Comparison of ENCODE assay signal across 1 cellular context in genomic region chr3:184016169-184016570, GRCh38.
TF ChIP-seq lines count a peak whose summit lies in the region.

No MANE protein-coding gene starts in this region.

TF ChIP-seq in K562, 482 proteins besides CTCF, POLR2A, EP300 and RAD21 (continued from another document):
- TF ChIP-seq, protein P1, sequence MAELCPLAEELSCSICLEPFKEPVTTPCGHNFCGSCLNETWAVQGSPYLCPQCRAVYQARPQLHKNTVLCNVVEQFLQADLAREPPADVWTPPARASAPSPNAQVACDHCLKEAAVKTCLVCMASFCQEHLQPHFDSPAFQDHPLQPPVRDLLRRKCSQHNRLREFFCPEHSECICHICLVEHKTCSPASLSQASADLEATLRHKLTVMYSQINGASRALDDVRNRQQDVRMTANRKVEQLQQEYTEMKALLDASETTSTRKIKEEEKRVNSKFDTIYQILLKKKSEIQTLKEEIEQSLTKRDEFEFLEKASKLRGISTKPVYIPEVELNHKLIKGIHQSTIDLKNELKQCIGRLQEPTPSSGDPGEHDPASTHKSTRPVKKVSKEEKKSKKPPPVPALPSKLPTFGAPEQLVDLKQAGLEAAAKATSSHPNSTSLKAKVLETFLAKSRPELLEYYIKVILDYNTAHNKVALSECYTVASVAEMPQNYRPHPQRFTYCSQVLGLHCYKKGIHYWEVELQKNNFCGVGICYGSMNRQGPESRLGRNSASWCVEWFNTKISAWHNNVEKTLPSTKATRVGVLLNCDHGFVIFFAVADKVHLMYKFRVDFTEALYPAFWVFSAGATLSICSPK (IDR thresholded peaks at IDR 0.05; ENCODE audit: borderline replicate concordance) = no peak
- no peak for TF ChIP-seq KDM2B (CRISPR knock-in tag; IDR thresholded peaks at IDR 0.05)
- TF ChIP-seq STAG1 (CRISPR knock-in tag; IDR thresholded peaks at IDR 0.05; ENCODE audit: borderline replicate concordance) = no peak
- no peak for TF ChIP-seq ZNF274 (IDR thresholded peaks at IDR 0.05; ENCODE audit: borderline replicate concordance, low read depth, low read length)
- TF ChIP-seq CSDE1 (IDR thresholded peaks at IDR 0.05) = no peak
- no peak for TF ChIP-seq ZNF717 (CRISPR knock-in tag; IDR thresholded peaks at IDR 0.05)
- no peak; the same call in 1 of the 2 replicates for TF ChIP-seq CTBP1 (IDR thresholded peaks at IDR 0.05; ENCODE audit: borderline replicate concordance)
- TF ChIP-seq HDAC1 (IDR thresholded peaks at IDR 0.05) = peak in 1 of 2 experiments; percentile 12; a peak in 1 of 4 replicates
- no peak for TF ChIP-seq CREB3L1 (IDR thresholded peaks at IDR 0.05; ENCODE audit: borderline replicate concordance, low read depth)
- peak; percentile 43; the same call in 1 of the 2 replicates for TF ChIP-seq MXI1 (IDR thresholded peaks at IDR 0.05; ENCODE audit: low read depth, low read length)
- TF ChIP-seq ZSCAN29 (IDR thresholded peaks at IDR 0.05) = no peak
- TF ChIP-seq CREB1 (IDR thresholded peaks at IDR 0.05) = no peak
- no peak for TF ChIP-seq CREB1 (CRISPR knock-in tag; IDR thresholded peaks at IDR 0.05)
- TF ChIP-seq MLX (CRISPR knock-in tag; conservative IDR thresholded peaks at IDR 0.05) = no peak
- TF ChIP-seq, protein P2, sequence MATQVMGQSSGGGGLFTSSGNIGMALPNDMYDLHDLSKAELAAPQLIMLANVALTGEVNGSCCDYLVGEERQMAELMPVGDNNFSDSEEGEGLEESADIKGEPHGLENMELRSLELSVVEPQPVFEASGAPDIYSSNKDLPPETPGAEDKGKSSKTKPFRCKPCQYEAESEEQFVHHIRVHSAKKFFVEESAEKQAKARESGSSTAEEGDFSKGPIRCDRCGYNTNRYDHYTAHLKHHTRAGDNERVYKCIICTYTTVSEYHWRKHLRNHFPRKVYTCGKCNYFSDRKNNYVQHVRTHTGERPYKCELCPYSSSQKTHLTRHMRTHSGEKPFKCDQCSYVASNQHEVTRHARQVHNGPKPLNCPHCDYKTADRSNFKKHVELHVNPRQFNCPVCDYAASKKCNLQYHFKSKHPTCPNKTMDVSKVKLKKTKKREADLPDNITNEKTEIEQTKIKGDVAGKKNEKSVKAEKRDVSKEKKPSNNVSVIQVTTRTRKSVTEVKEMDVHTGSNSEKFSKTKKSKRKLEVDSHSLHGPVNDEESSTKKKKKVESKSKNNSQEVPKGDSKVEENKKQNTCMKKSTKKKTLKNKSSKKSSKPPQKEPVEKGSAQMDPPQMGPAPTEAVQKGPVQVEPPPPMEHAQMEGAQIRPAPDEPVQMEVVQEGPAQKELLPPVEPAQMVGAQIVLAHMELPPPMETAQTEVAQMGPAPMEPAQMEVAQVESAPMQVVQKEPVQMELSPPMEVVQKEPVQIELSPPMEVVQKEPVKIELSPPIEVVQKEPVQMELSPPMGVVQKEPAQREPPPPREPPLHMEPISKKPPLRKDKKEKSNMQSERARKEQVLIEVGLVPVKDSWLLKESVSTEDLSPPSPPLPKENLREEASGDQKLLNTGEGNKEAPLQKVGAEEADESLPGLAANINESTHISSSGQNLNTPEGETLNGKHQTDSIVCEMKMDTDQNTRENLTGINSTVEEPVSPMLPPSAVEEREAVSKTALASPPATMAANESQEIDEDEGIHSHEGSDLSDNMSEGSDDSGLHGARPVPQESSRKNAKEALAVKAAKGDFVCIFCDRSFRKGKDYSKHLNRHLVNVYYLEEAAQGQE (CRISPR knock-in tag; IDR thresholded peaks at IDR 0.05; ENCODE audit: low read depth) = no peak
- TF ChIP-seq, protein P3, sequence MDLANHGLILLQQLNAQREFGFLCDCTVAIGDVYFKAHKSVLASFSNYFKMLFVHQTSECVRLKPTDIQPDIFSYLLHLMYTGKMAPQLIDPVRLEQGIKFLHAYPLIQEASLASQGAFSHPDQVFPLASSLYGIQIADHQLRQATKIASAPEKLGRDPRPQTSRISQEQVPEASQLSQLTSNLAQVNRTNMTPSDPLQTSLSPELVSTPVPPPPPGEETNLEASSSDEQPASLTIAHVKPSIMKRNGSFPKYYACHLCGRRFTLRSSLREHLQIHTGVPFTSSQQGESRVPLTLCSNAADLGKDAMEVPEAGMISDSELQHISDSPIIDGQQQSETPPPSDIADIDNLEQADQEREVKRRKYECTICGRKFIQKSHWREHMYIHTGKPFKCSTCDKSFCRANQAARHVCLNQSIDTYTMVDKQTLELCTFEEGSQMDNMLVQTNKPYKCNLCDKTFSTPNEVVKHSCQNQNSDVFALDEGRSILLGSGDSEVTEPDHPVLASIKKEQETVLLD (IDR thresholded peaks at IDR 0.05) = peak; percentile 57; the same call in 1 of the 2 replicates
- TF ChIP-seq, protein P4, sequence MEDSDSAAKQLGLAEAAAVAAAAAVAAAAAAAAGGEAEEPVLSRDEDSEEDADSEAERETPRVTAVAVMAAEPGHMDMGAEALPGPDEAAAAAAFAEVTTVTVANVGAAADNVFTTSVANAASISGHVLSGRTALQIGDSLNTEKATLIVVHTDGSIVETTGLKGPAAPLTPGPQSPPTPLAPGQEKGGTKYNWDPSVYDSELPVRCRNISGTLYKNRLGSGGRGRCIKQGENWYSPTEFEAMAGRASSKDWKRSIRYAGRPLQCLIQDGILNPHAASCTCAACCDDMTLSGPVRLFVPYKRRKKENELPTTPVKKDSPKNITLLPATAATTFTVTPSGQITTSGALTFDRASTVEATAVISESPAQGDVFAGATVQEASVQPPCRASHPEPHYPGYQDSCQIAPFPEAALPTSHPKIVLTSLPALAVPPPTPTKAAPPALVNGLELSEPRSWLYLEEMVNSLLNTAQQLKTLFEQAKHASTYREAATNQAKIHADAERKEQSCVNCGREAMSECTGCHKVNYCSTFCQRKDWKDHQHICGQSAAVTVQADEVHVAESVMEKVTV (CRISPR knock-in tag; IDR thresholded peaks at IDR 0.05) = no peak
- no peak for TF ChIP-seq ZNF133 (CRISPR knock-in tag; IDR thresholded peaks at IDR 0.05)
- no peak for TF ChIP-seq ZNF134 (CRISPR knock-in tag; conservative IDR thresholded peaks at IDR 0.05)
- TF ChIP-seq, protein P5, sequence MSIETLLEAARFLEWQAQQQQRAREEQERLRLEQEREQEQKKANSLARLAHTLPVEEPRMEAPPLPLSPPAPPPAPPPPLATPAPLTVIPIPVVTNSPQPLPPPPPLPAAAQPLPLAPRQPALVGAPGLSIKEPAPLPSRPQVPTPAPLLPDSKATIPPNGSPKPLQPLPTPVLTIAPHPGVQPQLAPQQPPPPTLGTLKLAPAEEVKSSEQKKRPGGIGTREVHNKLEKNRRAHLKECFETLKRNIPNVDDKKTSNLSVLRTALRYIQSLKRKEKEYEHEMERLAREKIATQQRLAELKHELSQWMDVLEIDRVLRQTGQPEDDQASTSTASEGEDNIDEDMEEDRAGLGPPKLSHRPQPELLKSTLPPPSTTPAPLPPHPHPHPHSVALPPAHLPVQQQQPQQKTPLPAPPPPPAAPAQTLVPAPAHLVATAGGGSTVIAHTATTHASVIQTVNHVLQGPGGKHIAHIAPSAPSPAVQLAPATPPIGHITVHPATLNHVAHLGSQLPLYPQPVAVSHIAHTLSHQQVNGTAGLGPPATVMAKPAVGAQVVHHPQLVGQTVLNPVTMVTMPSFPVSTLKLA (conservative IDR thresholded peaks at IDR 0.05) = peak; percentile 60 to 66
- TF ChIP-seq THRAP3 (IDR thresholded peaks at IDR 0.05; ENCODE audit: borderline replicate concordance) = no peak
- no peak for TF ChIP-seq DACH1 (IDR thresholded peaks at IDR 0.05; ENCODE audit: partially characterized antibody)
- no peak for TF ChIP-seq TFAM (CRISPR knock-in tag; conservative IDR thresholded peaks at IDR 0.05)
- TF ChIP-seq TAL1 (IDR thresholded peaks at IDR 0.05) = 0 out of 2 replicates have a peak, but pooled peaks have one; percentile 15
- TF ChIP-seq SNRNP70 (optimal IDR thresholded peaks at IDR 0.05; ENCODE audit: low read depth, low read length) = no peak
- TF ChIP-seq NFYB (IDR thresholded peaks at IDR 0.05; ENCODE audit: extremely low read depth, insufficient read length) = no peak
- TF ChIP-seq ARID1B (IDR thresholded peaks at IDR 0.05) = peak; percentile 52; the same call in 1 of the 2 replicates
- TF ChIP-seq ZNF232 (CRISPR knock-in tag; IDR thresholded peaks at IDR 0.05) = no peak
- no peak for TF ChIP-seq MEF2A (IDR thresholded peaks at IDR 0.05; ENCODE audit: control insufficient read depth, low read depth, low read length)
- no peak for TF ChIP-seq SMAD2 (IDR thresholded peaks at IDR 0.05; ENCODE audit: low read depth, low read length)
- TF ChIP-seq ZNF584 (CRISPR knock-in tag; IDR thresholded peaks at IDR 0.05; ENCODE audit: low read depth) = no peak
- TF ChIP-seq ZNF217 (CRISPR knock-in tag; IDR thresholded peaks at IDR 0.05) = no peak
- TF ChIP-seq ZNF121 (CRISPR knock-in tag; conservative IDR thresholded peaks at IDR 0.05) = no peak
- TF ChIP-seq FUS (optimal IDR thresholded peaks at IDR 0.05; ENCODE audit: low read depth, low read length) = no peak
- no peak for TF ChIP-seq RB1 (IDR thresholded peaks at IDR 0.05; ENCODE audit: low read depth)
- TF ChIP-seq CBFB (CRISPR knock-in tag; IDR thresholded peaks at IDR 0.05) = no peak
- TF ChIP-seq EHMT2 (IDR thresholded peaks at IDR 0.05) = 0 out of 2 replicates have a peak, but pooled peaks have one; percentile 33
- no peak for TF ChIP-seq NFE2 (IDR thresholded peaks at IDR 0.05; ENCODE audit: low read depth)
- peak; percentile 13 for TF ChIP-seq CCNT2 (IDR thresholded peaks at IDR 0.05; ENCODE audit: borderline replicate concordance, extremely low read depth, insufficient read length, low read depth, low read length)
- TF ChIP-seq ZZZ3 (IDR thresholded peaks at IDR 0.05) = no peak
- TF ChIP-seq STAT5A (IDR thresholded peaks at IDR 0.05; ENCODE audit: borderline replicate concordance, low read length) = peak; percentile 46; the same call in 1 of the 2 replicates
- TF ChIP-seq, protein P6, sequence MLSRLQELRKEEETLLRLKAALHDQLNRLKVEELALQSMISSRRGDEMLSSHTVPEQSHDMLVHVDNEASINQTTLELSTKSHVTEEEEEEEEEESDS (CRISPR knock-in tag; IDR thresholded peaks at IDR 0.05) = no peak
- no peak for TF ChIP-seq ZNF324 (CRISPR knock-in tag; IDR thresholded peaks at IDR 0.05)
- TF ChIP-seq, protein P7, sequence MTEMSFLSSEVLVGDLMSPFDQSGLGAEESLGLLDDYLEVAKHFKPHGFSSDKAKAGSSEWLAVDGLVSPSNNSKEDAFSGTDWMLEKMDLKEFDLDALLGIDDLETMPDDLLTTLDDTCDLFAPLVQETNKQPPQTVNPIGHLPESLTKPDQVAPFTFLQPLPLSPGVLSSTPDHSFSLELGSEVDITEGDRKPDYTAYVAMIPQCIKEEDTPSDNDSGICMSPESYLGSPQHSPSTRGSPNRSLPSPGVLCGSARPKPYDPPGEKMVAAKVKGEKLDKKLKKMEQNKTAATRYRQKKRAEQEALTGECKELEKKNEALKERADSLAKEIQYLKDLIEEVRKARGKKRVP (CRISPR knock-in tag; IDR thresholded peaks at IDR 0.05) = no peak
- TF ChIP-seq, protein P8, sequence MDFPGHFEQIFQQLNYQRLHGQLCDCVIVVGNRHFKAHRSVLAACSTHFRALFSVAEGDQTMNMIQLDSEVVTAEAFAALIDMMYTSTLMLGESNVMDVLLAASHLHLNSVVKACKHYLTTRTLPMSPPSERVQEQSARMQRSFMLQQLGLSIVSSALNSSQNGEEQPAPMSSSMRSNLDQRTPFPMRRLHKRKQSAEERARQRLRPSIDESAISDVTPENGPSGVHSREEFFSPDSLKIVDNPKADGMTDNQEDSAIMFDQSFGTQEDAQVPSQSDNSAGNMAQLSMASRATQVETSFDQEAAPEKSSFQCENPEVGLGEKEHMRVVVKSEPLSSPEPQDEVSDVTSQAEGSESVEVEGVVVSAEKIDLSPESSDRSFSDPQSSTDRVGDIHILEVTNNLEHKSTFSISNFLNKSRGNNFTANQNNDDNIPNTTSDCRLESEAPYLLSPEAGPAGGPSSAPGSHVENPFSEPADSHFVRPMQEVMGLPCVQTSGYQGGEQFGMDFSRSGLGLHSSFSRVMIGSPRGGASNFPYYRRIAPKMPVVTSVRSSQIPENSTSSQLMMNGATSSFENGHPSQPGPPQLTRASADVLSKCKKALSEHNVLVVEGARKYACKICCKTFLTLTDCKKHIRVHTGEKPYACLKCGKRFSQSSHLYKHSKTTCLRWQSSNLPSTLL (IDR thresholded peaks at IDR 0.05) = no peak
- TF ChIP-seq MXD1 (CRISPR knock-in tag; IDR thresholded peaks at IDR 0.05; ENCODE audit: borderline replicate concordance, poor library complexity, severe bottlenecking) = no peak
- TF ChIP-seq SIN3B (IDR thresholded peaks at IDR 0.05; ENCODE audit: low read depth) = no peak
- TF ChIP-seq PML (IDR thresholded peaks at IDR 0.05; ENCODE audit: low read length) = no peak
- TF ChIP-seq ZNF444 (CRISPR knock-in tag; IDR thresholded peaks at IDR 0.05) = no peak
- TF ChIP-seq MYBL2 (IDR thresholded peaks at IDR 0.05; ENCODE audit: low read depth) = no peak
- no peak for TF ChIP-seq MYBL2 (CRISPR knock-in tag; IDR thresholded peaks at IDR 0.05; ENCODE audit: borderline replicate concordance)
- TF ChIP-seq TEAD2 (tag; IDR thresholded peaks at IDR 0.05) = no peak
- TF ChIP-seq ZNF668 (CRISPR knock-in tag; IDR thresholded peaks at IDR 0.05) = no peak
- TF ChIP-seq MBD2 (IDR thresholded peaks at IDR 0.05; ENCODE audit: borderline replicate concordance, low read depth) = no peak
- TF ChIP-seq L3MBTL2 (IDR thresholded peaks at IDR 0.05) = 0 out of 2 replicates have a peak, but pooled peaks have one; percentile 23
- TF ChIP-seq MYC (IDR thresholded peaks at IDR 0.05; ENCODE audit: low read depth, low read length) = no peak
- no peak for TF ChIP-seq MYC (CRISPR knock-in tag; IDR thresholded peaks at IDR 0.05; ENCODE audit: borderline replicate concordance, low read depth)
- TF ChIP-seq CBX3 (IDR thresholded peaks at IDR 0.05; ENCODE audit: borderline replicate concordance in 1 of 2, low read length in 2 of 2) = no peak
